8 cellular contexts compared by ENCODE assay signal in the genomic region with DNA sequence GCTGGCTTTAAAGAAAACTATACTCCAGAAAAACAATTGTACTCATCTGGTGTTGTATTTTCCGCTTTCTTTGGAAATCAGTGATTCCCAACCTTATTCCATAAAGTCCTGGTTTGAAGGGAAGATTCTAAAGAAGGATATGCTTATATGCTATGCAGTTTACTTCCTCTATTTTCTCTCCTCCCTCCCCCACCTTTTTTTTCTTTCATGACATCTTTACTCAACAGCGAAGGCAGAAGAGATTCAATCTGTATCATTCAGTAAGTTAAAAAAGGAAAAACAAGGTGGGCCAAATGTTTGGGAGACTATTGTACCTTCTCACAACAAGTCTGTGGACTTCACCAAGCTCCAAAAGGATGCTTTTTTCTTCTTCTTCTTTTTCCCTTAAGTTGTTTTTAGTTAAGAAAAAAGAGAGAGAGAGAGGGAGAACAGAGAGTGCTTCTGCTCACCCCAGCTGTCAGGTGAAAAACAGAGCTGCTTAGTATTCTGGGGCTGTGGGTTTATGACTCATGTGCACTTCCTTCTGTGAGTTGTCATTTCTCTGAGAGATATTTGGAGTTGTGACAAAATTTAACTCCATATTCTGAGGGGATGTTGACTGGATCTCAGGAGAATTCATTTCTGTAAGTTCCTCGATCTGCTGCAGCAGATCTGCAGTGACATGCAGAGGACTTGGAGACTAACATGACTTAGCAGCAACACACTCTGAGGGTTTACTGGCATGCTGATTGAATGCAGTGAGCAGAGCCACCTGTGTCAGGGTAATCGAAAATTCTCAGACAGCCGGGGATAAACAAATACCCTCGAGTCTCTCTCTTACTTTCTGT.
A peak's percentile ranks its signal among the peaks of the same experiment; 100 is the strongest.
DNase-seq lines count a peak whose midpoint lies in the region; ATAC-seq and TF ChIP-seq lines count a peak whose summit lies in the region.

No MANE protein-coding gene starts in this region.

- ATAC-seq in GM18505 (IDR thresholded peaks at IDR 0.05; ENCODE audit: unreplicated experiment): peak; percentile 83
- peak; percentile 83 for ATAC-seq in HG02759 (IDR thresholded peaks at IDR 0.05; ENCODE audit: unreplicated experiment)

- 48% methylated on average over 6 of the region's 6 CpGs for WGBS in smooth muscle cell (ENCODE audit: low lambda C conversion rate)

- no peaks in the 10 kb centered on the region for H4K20me1 ChIP-seq in smooth muscle cell (ENCODE audit: low read depth)

- H2AFZ ChIP-seq in smooth muscle cell (ENCODE audit: low read depth): no peak overlapping the region

- peaks cover 6% of the 10 kb centered on the region for H3F3A ChIP-seq in smooth muscle cell (ENCODE audit: low read depth)

- H3K9me3 ChIP-seq in smooth muscle cell (replicated peaks; ENCODE audit: low read depth): no peaks in the 10 kb centered on the region

- no peaks in the 10 kb centered on the region for H3K27me3 ChIP-seq in smooth muscle cell (ENCODE audit: low read depth)

- peak overlapping the region; percentile 95 for H3K27ac ChIP-seq in smooth muscle cell (ENCODE audit: low read depth)

- peak overlapping the region; percentile 44 for H3K9ac ChIP-seq in smooth muscle cell (ENCODE audit: low read depth)

- no peak for TF ChIP-seq POLR2A in GM18505 (IDR thresholded peaks at IDR 0.05; ENCODE audit: borderline replicate concordance, extremely low read depth, insufficient read depth, insufficient read length)

- peak; percentile 37 for DNase-seq in NCI-H226
- peak; percentile 68 for DNase-seq in activated CD8-positive, alpha-beta memory T cell treated with anti-CD3 and anti-CD28 coated beads for 24 hours
- DNase-seq in fibroblast of peridontal ligament (ENCODE audit: extremely low read depth): peak; percentile 37
- no peak for DNase-seq in smooth muscle cell (lab: John Stamatoyannopoulos, UW; ENCODE audit: unreplicated experiment)
- DNase-seq in NCI-H526 treated with DMSO at 0.1 percent for 48 hours (lab: John Stamatoyannopoulos, UW): no peak
- no peak for DNase-seq in NCI-H1436 (lab: John Stamatoyannopoulos, UW)

- peak overlapping the region; percentile 80 for H3K4me2 ChIP-seq in smooth muscle cell

- no peak overlapping the region for H3K4me3 ChIP-seq in smooth muscle cell

- H3K36me3 ChIP-seq in smooth muscle cell (ENCODE audit: low read depth): no peaks in the 10 kb centered on the region

- H3K4me1 ChIP-seq in smooth muscle cell (ENCODE audit: low read depth): peaks cover 7% of the 10 kb centered on the region

- no peak for TF ChIP-seq CTCF in smooth muscle cell (IDR thresholded peaks at IDR 0.05; ENCODE audit: borderline replicate concordance, insufficient read depth, poor library complexity, severe bottlenecking)

- H3K79me2 ChIP-seq in smooth muscle cell (ENCODE audit: low read depth): no peaks in the 10 kb centered on the region

Comparison
In these comparisons a context has a peak if more than half of its experiments do, and no peak if none do; other contexts are left out.
1. DNase-seq: peak in NCI-H226 (single experiment), activated CD8-positive, alpha-beta memory T cell treated with anti-CD3 and anti-CD28 coated beads for 24 hours (single experiment) and fibroblast of peridontal ligament (single experiment); none in smooth muscle cell (single experiment), NCI-H526 treated with DMSO at 0.1 percent for 48 hours (single experiment) and NCI-H1436 (single experiment).